ENCODE assay signal across 11 cellular contexts in the genomic region with DNA sequence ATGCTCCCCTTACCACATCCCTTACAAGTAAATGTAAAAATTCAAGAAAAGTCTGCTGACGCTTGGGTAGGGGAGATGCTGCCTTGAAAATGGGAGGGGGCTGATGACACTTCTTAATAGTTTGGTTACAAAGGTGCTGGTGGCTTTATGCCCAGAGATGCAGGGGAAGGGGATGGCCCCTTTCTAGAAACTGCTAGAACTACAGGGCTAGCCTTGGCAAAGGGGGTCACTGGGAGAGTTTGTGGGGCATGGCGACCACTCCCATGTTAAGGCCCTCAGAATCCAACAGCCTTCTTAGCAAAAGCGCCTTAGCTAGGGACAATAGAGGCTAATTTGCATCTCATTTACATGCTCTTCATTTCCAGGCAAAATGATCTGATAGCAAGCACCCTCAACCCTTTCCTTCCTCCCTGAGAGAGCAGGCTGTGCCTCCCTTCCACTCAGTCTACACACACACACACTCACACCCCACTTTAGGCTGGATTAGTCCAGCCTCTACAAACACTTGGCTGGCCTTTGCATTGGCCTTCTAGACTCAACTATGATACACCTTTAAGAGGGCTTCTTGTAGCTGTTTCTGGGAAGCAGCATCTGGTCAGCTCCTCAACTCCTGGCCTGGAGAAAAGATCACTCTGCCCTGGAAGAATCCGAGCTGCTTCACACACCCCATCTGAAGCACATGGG. TPM values are rescaled to one million over a fixed set of nuclear protein-coding genes. Genes with fewer than 3 reads are reported as not detected.
A peak's percentile ranks its signal among the peaks of the same experiment; 100 is the strongest.
DNase-seq lines count a peak whose midpoint lies in the region; ATAC-seq and TF ChIP-seq lines count a peak whose summit lies in the region.
"Had no signal": no experiment of that assay in that cellular context is flagged by ENCODE, and none has a peak within 500 bp of the region (broad histone marks: within the 10 kb centered on the region; RNA-seq: fewer than 3 reads in every experiment).

No MANE protein-coding gene starts in this region.

- H3K27me3 Mint-ChIP-seq in CD4-positive, CD25-positive, alpha-beta regulatory T cell = peaks cover 13% of the 10 kb centered on the region

- peak overlapping the region; percentile 89 for H3K9ac ChIP-seq in NT2/D1 (ENCODE audit: insufficient read length, low read depth)

- H3K4me3 Mint-ChIP-seq in CD4-positive, CD25-positive, alpha-beta regulatory T cell = peak overlapping the region; percentile 34 to 93 (median 58)

- no peak overlapping the region for H2AFZ ChIP-seq in osteoblast (ENCODE audit: low read length)

- H3K36me3 ChIP-seq in CD4-positive, CD25-positive, alpha-beta regulatory T cell (ENCODE audit: control insufficient read depth, insufficient read depth, low read length) = no peaks in the 10 kb centered on the region
- H3K36me3 ChIP-seq in NT2/D1 (ENCODE audit: insufficient read depth, insufficient read length, low read length) (peaks cover 15% of the 10 kb centered on the region), osteoblast (ENCODE audit: insufficient read depth, low read length) (no peaks in the 10 kb centered on the region)

- no peak overlapping the region for H3K4me3 ChIP-seq in CD4-positive, CD25-positive, alpha-beta regulatory T cell (ENCODE audit: low read depth, low read length)
- H3K4me3 ChIP-seq in NT2/D1 (ENCODE audit: insufficient read length, low read depth) (peak overlapping the region; percentile 82), foreskin fibroblast (ENCODE audit: low read depth in 1 of 2, low read length in 2 of 2) (peak overlapping the region in 1 of 2 donors; percentile 75), osteoblast (ENCODE audit: insufficient read depth, low read length) (no peak overlapping the region)

- H3K36me3 Mint-ChIP-seq in CD4-positive, CD25-positive, alpha-beta regulatory T cell = peaks cover 2% of the 10 kb centered on the region

- no peak for DNase-seq in CD4-positive, CD25-positive, alpha-beta regulatory T cell
- DNase-seq in NT2/D1 (ENCODE audit: low read depth, low spot score) (no peak), foreskin fibroblast (peak; percentile 7 to 49), osteoblast (ENCODE audit: insufficient read length, low spot score, missing footprints) (peak; percentile 65), NCI-H510A treated with DMSO at 0.1 percent for 48 hours (lab: John Stamatoyannopoulos, UW) (no peak), nucleus accumbens (lab: John Stamatoyannopoulos, UW) (no peak), NOMO-1 treated with DMSO at 0.1 percent for 48 hours (lab: John Stamatoyannopoulos, UW; ENCODE audit: unreplicated experiment) (no peak)
- DNase-seq: activated gamma-delta T cell treated with Interleukin-2 at 50 U/mL for 16 hours, NCI-H2107 had no signal

- H3K79me2 ChIP-seq in osteoblast (ENCODE audit: insufficient read depth, low read length) = no peaks in the 10 kb centered on the region

- peak overlapping the region in 1 of 3 donors; percentile 64 for H3K27ac Mint-ChIP-seq in CD4-positive, CD25-positive, alpha-beta regulatory T cell

- H4K20me1 ChIP-seq in osteoblast (ENCODE audit: insufficient read depth, low read length) = peaks cover 2% of the 10 kb centered on the region

- H3K9me3 ChIP-seq in CD4-positive, CD25-positive, alpha-beta regulatory T cell (ENCODE audit: control insufficient read depth in 2 of 2, low read length in 2 of 2) = no peaks in the 10 kb centered on the region
- H3K9me3 ChIP-seq in NT2/D1 (ENCODE audit: insufficient read depth, low read length) (no peaks in the 10 kb centered on the region), osteoblast (ENCODE audit: low read depth, low read length) (no peaks in the 10 kb centered on the region)

- H3K27me3 ChIP-seq in CD4-positive, CD25-positive, alpha-beta regulatory T cell (ENCODE audit: control insufficient read depth, insufficient read depth, low read length) = no peaks in the 10 kb centered on the region
- peaks cover 10% of the 10 kb centered on the region for H3K27me3 ChIP-seq in NT2/D1 (ENCODE audit: insufficient read depth, insufficient read length)
- peaks cover 11% of the 10 kb centered on the region for H3K27me3 ChIP-seq in osteoblast (ENCODE audit: insufficient read depth, low read length)

- no peak for TF ChIP-seq CTCF in foreskin fibroblast (IDR thresholded peaks at IDR 0.05; ENCODE audit: low read depth, low read length)
- TF ChIP-seq CTCF in osteoblast (IDR thresholded peaks at IDR 0.05; ENCODE audit: extremely low read depth, low read depth, low read length) = no peak

- peaks cover 23% of the 10 kb centered on the region for H3K4me1 ChIP-seq in CD4-positive, CD25-positive, alpha-beta regulatory T cell (ENCODE audit: control insufficient read depth, insufficient read depth, low read length, poor library complexity, severe bottlenecking)
- H3K4me1 ChIP-seq in NT2/D1 (ENCODE audit: insufficient read depth, insufficient read length) (peaks cover 30% of the 10 kb centered on the region), osteoblast (ENCODE audit: insufficient read depth, low read length) (peaks cover 16% of the 10 kb centered on the region)

- no peaks in the 10 kb centered on the region for H3K9me3 Mint-ChIP-seq in CD4-positive, CD25-positive, alpha-beta regulatory T cell

- peaks cover 0 to 23% (median 4%) of the 10 kb centered on the region in 4 donors for H3K4me1 Mint-ChIP-seq in CD4-positive, CD25-positive, alpha-beta regulatory T cell

- no peak for ATAC-seq in CD4-positive, CD25-positive, alpha-beta regulatory T cell (ENCODE audit: low read depth in 2 of 2)
- ATAC-seq in GM19395 (IDR thresholded peaks at IDR 0.05; ENCODE audit: unreplicated experiment) = no peak

- H3K4me2 ChIP-seq in osteoblast (ENCODE audit: insufficient read depth, low read length) = no peak overlapping the region

- H3K27ac ChIP-seq in CD4-positive, CD25-positive, alpha-beta regulatory T cell (ENCODE audit: insufficient read depth, low read length, poor library complexity, severe bottlenecking) = no peak overlapping the region
- H3K27ac ChIP-seq in osteoblast (ENCODE audit: low read depth, low read length) = no peak overlapping the region

RNA-seq across cellular contexts. Expression of gene SEMA6C, which starts 1.8 kb away (rescaled TPM):
- total RNA-seq in CD4-positive, CD25-positive, alpha-beta regulatory T cell = 7.2 TPM
- under 1 TPM; 0.63 to 0.76 (median 0.73) TPM for polyA plus RNA-seq in CD4-positive, CD25-positive, alpha-beta regulatory T cell
- 1.5 and 2.2 TPM in 2 replicates for total RNA-seq in osteoblast

RNA-seq across cellular contexts. Expression of gene TNFAIP8L2, which starts 11.8 kb away (rescaled TPM):
- 4.3 TPM for total RNA-seq in CD4-positive, CD25-positive, alpha-beta regulatory T cell
- polyA plus RNA-seq in CD4-positive, CD25-positive, alpha-beta regulatory T cell = 10 to 100 TPM; 32.9 to 62.5 (median 47.2) TPM
- total RNA-seq in osteoblast = not detected in 2 replicates
- total RNA-seq: fibroblast of lung had no signal
- polyA plus RNA-seq: fibroblast of lung had no signal

RNA-seq across cellular contexts. Expression of gene LYSMD1, which starts 21.1 kb away (rescaled TPM):
- 0.54 TPM for total RNA-seq in CD4-positive, CD25-positive, alpha-beta regulatory T cell
- polyA plus RNA-seq in CD4-positive, CD25-positive, alpha-beta regulatory T cell = under 1 TPM in 3 of 4 donors, not detected in 1; 0.14 to 0.18 (median 0.14) TPM
- total RNA-seq in osteoblast = 10.6 and 12.7 TPM in 2 replicates

RNA-seq across cellular contexts. Expression of gene SCNM1, which starts 21.3 kb away (rescaled TPM):
- total RNA-seq in CD4-positive, CD25-positive, alpha-beta regulatory T cell = 51.0 TPM
- 100 to 1,000 TPM in 1 of 4 donors, 10 to 100 TPM in 3; 74.3 to 104 (median 90.5) TPM for polyA plus RNA-seq in CD4-positive, CD25-positive, alpha-beta regulatory T cell
- total RNA-seq in osteoblast = 25.3 and 26.8 TPM in 2 replicates

RNA-seq across cellular contexts. Expression of gene TMOD4, which starts 31.2 kb away (rescaled TPM):
- total RNA-seq in CD4-positive, CD25-positive, alpha-beta regulatory T cell = 3.3 TPM
- not detected for polyA plus RNA-seq in CD4-positive, CD25-positive, alpha-beta regulatory T cell
- 0.36 TPM in 1 of 2 replicates, not detected in the other for total RNA-seq in osteoblast
- total RNA-seq: fibroblast of lung had no signal

Comparison
In these comparisons a context has a peak if more than half of its experiments do, and no peak if none do; other contexts are left out.
1. DNase-seq: peak in foreskin fibroblast (2 of 2) and osteoblast (single experiment); none in CD4-positive, CD25-positive, alpha-beta regulatory T cell (0 of 3), NT2/D1 (single experiment), NCI-H510A treated with DMSO at 0.1 percent for 48 hours (single experiment), nucleus accumbens (0 of 56) and NOMO-1 treated with DMSO at 0.1 percent for 48 hours (single experiment).